Comparison of ENCODE assay signal across 22 cellular contexts in genomic region chr17:68450801-68451200, GRCh38.
"Had no signal": no experiment of that assay in that cellular context is flagged by ENCODE, and none has a peak within 500 bp of the region (broad histone marks: within the 10 kb centered on the region; RNA-seq: fewer than 3 reads in every experiment).

No MANE protein-coding gene starts in this region.

- ATAC-seq: activated T-cell treated with anti-CD3 and anti-CD28 coated beads, Interleukin-2, amount 50 U/mL, for 72 hours; PC-3; SK-N-SH treated with all-trans-retinoic acid at 6 μM for 48 hours had no signal

- DNase-seq: activated B cell treated with CpG ODN at 0.5 μM for 24 hours; activated CD4-positive, alpha-beta memory T cell treated with anti-CD3 and anti-CD28 coated beads for 36 hours; activated CD4-positive, alpha-beta T cell treated with anti-CD3 and anti-CD28 coated beads for 1 hour; activated CD4-positive, alpha-beta T cell treated with anti-CD3 and anti-CD28 coated beads, Interleukin-2, amount 10 ng/mL, durations not matched to agents 24 days and 14 days; activated CD8-positive, alpha-beta memory T cell treated with anti-CD3 and anti-CD28 coated beads, Interleukin-2, amount 50 U/mL, for 4 hours; activated gamma-delta T cell treated with Interleukin-2 at 50 U/mL for 16 hours; activated naive CD4-positive, alpha-beta T cell treated with anti-CD3 and anti-CD28 coated beads, Interleukin-2, amount 10 ng/mL, durations not matched to agents 7 days and 5 days; activated naive CD8-positive, alpha-beta T cell treated with anti-CD3 and anti-CD28 coated beads, Interleukin-2, amount 10 ng/mL, durations not matched to agents 7 days and 5 days; activated T-cell treated with anti-CD3 and anti-CD28 coated beads, Interleukin-2, amount 50 U/mL, for 72 hours; adrenal gland; anterior cingulate cortex; MM.1S; NCI-H1105; NCI-H1694 treated with DMSO at 0.1 percent for 48 hours; NCI-H2029 treated with DMSO at 0.1 percent for 48 hours; NCI-H510A treated with DMSO at 0.1 percent for 48 hours; PC-3; SHP77; T-helper 9 cell had no signal

- FAIRE-seq: RCC 7860 had no signal

- H3K27ac ChIP-seq: SJSA1 had no signal

- H3K4me3 ChIP-seq: adrenal gland, SJSA1 had no signal

- H3K9me3 ChIP-seq: adrenal gland, SJSA1 had no signal

- H3K27me3 ChIP-seq: adrenal gland, SJSA1 had no signal
